In genomic region chr3:184289426-184289938, GRCh38 we compare ENCODE assay signal across 1 cellular context.
TF ChIP-seq lines count a peak whose summit lies in the region.

No MANE protein-coding gene starts in this region.

TF ChIP-seq in HepG2, 621 proteins besides CTCF, POLR2A, EP300 and RAD21:
- TF ChIP-seq MIER2 (CRISPR knock-in tag; IDR thresholded peaks at IDR 0.05) (0 out of 2 replicates have a peak, but pooled peaks have one; percentile 20), E2F2 (CRISPR knock-in tag; IDR thresholded peaks at IDR 0.05; ENCODE audit: borderline replicate concordance) (no peak), ZBTB33 (CRISPR knock-in tag; IDR thresholded peaks at IDR 0.05) (peak; percentile 72; the same call in 1 of the 2 replicates), TOE1 (CRISPR knock-in tag; IDR thresholded peaks at IDR 0.05) (no peak), STAG1 (CRISPR knock-in tag; IDR thresholded peaks at IDR 0.05) (peak; percentile 70), PRDM10 (CRISPR knock-in tag; IDR thresholded peaks at IDR 0.05; ENCODE audit: low read depth) (no peak), HNF1A (IDR thresholded peaks at IDR 0.05; ENCODE audit: low read depth) (no peak), HNF1A (CRISPR knock-in tag; IDR thresholded peaks at IDR 0.05; ENCODE audit: borderline replicate concordance) (no peak), SMC3 (IDR thresholded peaks at IDR 0.05; ENCODE audit: low read length) (0 out of 2 replicates have a peak, but pooled peaks have one; percentile 3), IKZF5 (CRISPR knock-in tag; IDR thresholded peaks at IDR 0.05) (no peak), IKZF4 (CRISPR knock-in tag; IDR thresholded peaks at IDR 0.05; ENCODE audit: borderline replicate concordance, low read depth, not compliant biosample characterization) (no peak)
TF ChIP-seq in HepG2: peak in this region for 4.
